Comparison of ENCODE assay signal across 11 cellular contexts in genomic region chr11:64396079-64396591, GRCh38. TPM values are rescaled to one million over a fixed set of nuclear protein-coding genes. Genes with fewer than 3 reads are reported as not detected.
A peak's percentile ranks its signal among the peaks of the same experiment; 100 is the strongest.
DNase-seq lines count a peak whose midpoint lies in the region; ATAC-seq and TF ChIP-seq lines count a peak whose summit lies in the region.
"Had no signal": no experiment of that assay in that cellular context is flagged by ENCODE, and none has a peak within 500 bp of the region (broad histone marks: within the 10 kb centered on the region; RNA-seq: fewer than 3 reads in every experiment).

No MANE protein-coding gene starts in this region.

- no peaks in the 10 kb centered on the region for H3K36me3 Mint-ChIP-seq in activated CD8-positive, alpha-beta T cell treated with anti-CD3 and anti-CD28 coated beads for 36 hours (ENCODE audit: low read depth)

- H3K4me1 Mint-ChIP-seq in activated CD8-positive, alpha-beta T cell treated with anti-CD3 and anti-CD28 coated beads for 36 hours (ENCODE audit: low read depth): peaks cover 10% of the 10 kb centered on the region

- H3K4me3 Mint-ChIP-seq in activated CD8-positive, alpha-beta T cell treated with anti-CD3 and anti-CD28 coated beads for 36 hours: no peak overlapping the region
- H3K4me3 Mint-ChIP-seq: T-helper 1 cell treated with Interleukin-12 subunit alpha and Interleukin-12 subunit beta and Interleukin-4 antibody, amounts not matched to agents 30 μg/mL and 1 μg/mL, for 36 hours had no signal

- no peaks in the 10 kb centered on the region for H3K9me3 Mint-ChIP-seq in activated CD8-positive, alpha-beta T cell treated with anti-CD3 and anti-CD28 coated beads for 36 hours
- H3K9me3 Mint-ChIP-seq: T-helper 1 cell treated with Interleukin-12 subunit alpha and Interleukin-12 subunit beta and Interleukin-4 antibody, amounts not matched to agents 30 μg/mL and 1 μg/mL, for 36 hours had no signal

- intact Hi-C loops in sciatic nerve (cut with DNase I): no loop called here
- intact Hi-C loops in activated CD8-positive, alpha-beta T cell treated with anti-CD3 and anti-CD28 coated beads for 36 hours (cut with micrococcal nuclease): no loop called here

- DNase-seq in LHCN-M2 (ENCODE audit: low read depth) (peak; percentile 43), SK-N-DZ (ENCODE audit: low spot score) (peak; percentile 50), iPS DF 4.7 (ENCODE audit: extremely low read depth, low spot score) (peak; percentile 58), sciatic nerve (ENCODE audit: low spot score) (no peak), NCI-H1048 (lab: John Stamatoyannopoulos, UW) (no peak), omental fat pad (ENCODE audit: low spot score) (no peak)
- no peak for DNase-seq in activated CD8-positive, alpha-beta T cell treated with anti-CD3 and anti-CD28 coated beads for 36 hours
- DNase-seq: NCI-H774, pancreas, testis had no signal

- H3K27me3 Mint-ChIP-seq in activated CD8-positive, alpha-beta T cell treated with anti-CD3 and anti-CD28 coated beads for 36 hours: no peaks in the 10 kb centered on the region

- CTCF ChIA-PET in activated CD8-positive, alpha-beta T cell treated with anti-CD3 and anti-CD28 coated beads for 36 hours (lab: Charles Lee): interaction anchor here (1.0 kb wide), 1 partner anchor 53 kb away, joined by 3 read pairs; no protein-coding TSS in a partner anchor

- no peak overlapping the region for H3K27ac Mint-ChIP-seq in activated CD8-positive, alpha-beta T cell treated with anti-CD3 and anti-CD28 coated beads for 36 hours
- H3K27ac Mint-ChIP-seq: T-helper 1 cell treated with Interleukin-12 subunit alpha and Interleukin-12 subunit beta and Interleukin-4 antibody, amounts not matched to agents 30 μg/mL and 1 μg/mL, for 36 hours had no signal

- peak; percentile 39 for ATAC-seq in sciatic nerve
- no peak for ATAC-seq in activated CD8-positive, alpha-beta T cell treated with anti-CD3 and anti-CD28 coated beads for 36 hours
- ATAC-seq in omental fat pad (ENCODE audit: low FRiP score): no peak

- TF ChIP-seq CTCF in activated CD8-positive, alpha-beta T cell treated with anti-CD3 and anti-CD28 coated beads for 36 hours (IDR thresholded peaks at IDR 0.05): no peak
- TF ChIP-seq CTCF in omental fat pad (IDR thresholded peaks at IDR 0.05): no peak

- POLR2A ChIA-PET in activated CD8-positive, alpha-beta T cell treated with anti-CD3 and anti-CD28 coated beads for 36 hours (lab: Charles Lee): no interaction called here

RNA-seq across cellular contexts. Expression of gene RPS6KA4, which starts 37.2 kb away (rescaled TPM):
- total RNA-seq in LHCN-M2 (2014; rRNA removed) (56.2 and 64.1 TPM in 2 replicates), sciatic nerve (23.8 TPM), omental fat pad (10 to 100 TPM; 15.7 to 64.2 (median 28.1) TPM)
- 45.6 TPM for polyA plus RNA-seq in LHCN-M2 (2012)
- 10.3 and 11.4 TPM in 2 replicates for polyA plus RNA-seq in SK-N-DZ (2014; cell fraction: cytosol; rRNA removed)
- 15.5 and 24.3 TPM in 2 replicates for polyA plus RNA-seq in SK-N-DZ (2014; cell fraction: nucleus; rRNA removed)
- 10 to 100 TPM; 24.6 to 26.0 TPM for total RNA-seq in activated CD8-positive, alpha-beta T cell treated with anti-CD3 and anti-CD28 coated beads for 36 hours

RNA-seq across cellular contexts. Expression of gene CCDC88B, which starts 56.1 kb away (rescaled TPM):
- total RNA-seq in LHCN-M2 (2014; rRNA removed) (0.63 and 0.71 TPM in 2 replicates), sciatic nerve (12.9 TPM), omental fat pad (10 to 100 TPM in 2 of 4 donors, 1 to 10 TPM in 2; 6.2 to 24.1 (median 10.3) TPM)
- polyA plus RNA-seq in LHCN-M2 (2012): 3.1 TPM
- 1.0 and 2.9 TPM in 2 replicates for polyA plus RNA-seq in SK-N-DZ (2014; cell fraction: cytosol; rRNA removed)
- 4.5 and 5.0 TPM in 2 replicates for polyA plus RNA-seq in SK-N-DZ (2014; cell fraction: nucleus; rRNA removed)
- 10 to 100 TPM; 65.8 to 76.1 TPM for total RNA-seq in activated CD8-positive, alpha-beta T cell treated with anti-CD3 and anti-CD28 coated beads for 36 hours

Comparison
In these comparisons a context has a peak if more than half of its experiments do, and no peak if none do; other contexts are left out.
1. DNase-seq: peak in LHCN-M2 (single experiment), SK-N-DZ (single experiment) and iPS DF 4.7 (single experiment); none in sciatic nerve (single experiment), activated CD8-positive, alpha-beta T cell treated with anti-CD3 and anti-CD28 coated beads for 36 hours (single experiment), NCI-H1048 (single experiment) and omental fat pad (single experiment).